ENCODE assay signal across 1 cellular context in the genomic region with DNA sequence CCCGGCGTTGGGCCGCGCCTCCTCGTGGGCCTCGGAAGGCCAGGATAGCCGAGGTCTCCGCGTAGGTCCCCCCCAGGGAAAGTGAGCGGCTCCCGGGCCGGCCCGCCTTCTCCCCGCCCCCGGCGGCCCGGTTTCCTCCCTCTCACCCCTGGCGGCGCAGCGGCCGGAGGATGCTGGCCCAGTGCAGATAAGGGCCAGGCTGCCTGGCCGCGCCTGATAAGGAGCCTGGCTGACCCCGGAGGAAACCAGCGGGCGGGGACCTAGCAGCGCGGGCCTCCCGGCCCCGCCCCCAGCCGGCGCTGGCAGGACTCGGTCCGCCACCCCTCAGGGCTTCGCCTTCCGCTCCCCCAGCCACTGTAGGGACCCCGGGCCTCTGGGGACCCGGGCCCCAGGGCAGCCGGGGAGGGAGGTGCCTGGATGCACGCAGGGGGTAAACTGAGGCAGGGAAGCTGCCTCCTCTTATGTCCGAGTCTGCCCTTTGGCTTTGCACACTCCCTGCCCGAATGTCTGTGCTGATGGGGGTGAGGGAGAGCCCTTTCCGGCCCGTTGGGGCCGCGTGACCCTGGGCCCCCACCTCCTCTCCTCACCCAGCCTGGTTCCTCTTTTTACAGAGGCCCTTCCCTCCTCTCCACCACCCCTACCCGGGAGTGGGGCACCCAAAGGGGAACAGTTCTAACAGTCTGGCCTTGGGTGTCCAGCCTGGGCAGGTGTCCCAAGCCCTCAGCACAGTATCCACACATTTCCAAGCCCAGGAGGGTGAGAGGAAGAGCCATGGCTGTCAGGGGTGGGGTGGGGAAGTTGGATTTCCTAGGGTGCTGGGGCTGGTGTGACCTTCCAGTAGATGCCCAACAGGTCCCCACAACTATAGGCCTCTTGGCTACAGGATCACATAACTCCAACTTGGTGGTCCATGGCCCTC.
TF ChIP-seq lines count a peak whose summit lies in the region.

A gene (minus strand): TSS at position 193 of the 919 bp plus-strand sequence. CDS start 1,687 bp downstream, outside the sequence.

TF ChIP-seq in GM23338, 12 proteins besides CTCF, POLR2A, EP300 and RAD21 (continued from another document):
- TF ChIP-seq, protein P1, sequence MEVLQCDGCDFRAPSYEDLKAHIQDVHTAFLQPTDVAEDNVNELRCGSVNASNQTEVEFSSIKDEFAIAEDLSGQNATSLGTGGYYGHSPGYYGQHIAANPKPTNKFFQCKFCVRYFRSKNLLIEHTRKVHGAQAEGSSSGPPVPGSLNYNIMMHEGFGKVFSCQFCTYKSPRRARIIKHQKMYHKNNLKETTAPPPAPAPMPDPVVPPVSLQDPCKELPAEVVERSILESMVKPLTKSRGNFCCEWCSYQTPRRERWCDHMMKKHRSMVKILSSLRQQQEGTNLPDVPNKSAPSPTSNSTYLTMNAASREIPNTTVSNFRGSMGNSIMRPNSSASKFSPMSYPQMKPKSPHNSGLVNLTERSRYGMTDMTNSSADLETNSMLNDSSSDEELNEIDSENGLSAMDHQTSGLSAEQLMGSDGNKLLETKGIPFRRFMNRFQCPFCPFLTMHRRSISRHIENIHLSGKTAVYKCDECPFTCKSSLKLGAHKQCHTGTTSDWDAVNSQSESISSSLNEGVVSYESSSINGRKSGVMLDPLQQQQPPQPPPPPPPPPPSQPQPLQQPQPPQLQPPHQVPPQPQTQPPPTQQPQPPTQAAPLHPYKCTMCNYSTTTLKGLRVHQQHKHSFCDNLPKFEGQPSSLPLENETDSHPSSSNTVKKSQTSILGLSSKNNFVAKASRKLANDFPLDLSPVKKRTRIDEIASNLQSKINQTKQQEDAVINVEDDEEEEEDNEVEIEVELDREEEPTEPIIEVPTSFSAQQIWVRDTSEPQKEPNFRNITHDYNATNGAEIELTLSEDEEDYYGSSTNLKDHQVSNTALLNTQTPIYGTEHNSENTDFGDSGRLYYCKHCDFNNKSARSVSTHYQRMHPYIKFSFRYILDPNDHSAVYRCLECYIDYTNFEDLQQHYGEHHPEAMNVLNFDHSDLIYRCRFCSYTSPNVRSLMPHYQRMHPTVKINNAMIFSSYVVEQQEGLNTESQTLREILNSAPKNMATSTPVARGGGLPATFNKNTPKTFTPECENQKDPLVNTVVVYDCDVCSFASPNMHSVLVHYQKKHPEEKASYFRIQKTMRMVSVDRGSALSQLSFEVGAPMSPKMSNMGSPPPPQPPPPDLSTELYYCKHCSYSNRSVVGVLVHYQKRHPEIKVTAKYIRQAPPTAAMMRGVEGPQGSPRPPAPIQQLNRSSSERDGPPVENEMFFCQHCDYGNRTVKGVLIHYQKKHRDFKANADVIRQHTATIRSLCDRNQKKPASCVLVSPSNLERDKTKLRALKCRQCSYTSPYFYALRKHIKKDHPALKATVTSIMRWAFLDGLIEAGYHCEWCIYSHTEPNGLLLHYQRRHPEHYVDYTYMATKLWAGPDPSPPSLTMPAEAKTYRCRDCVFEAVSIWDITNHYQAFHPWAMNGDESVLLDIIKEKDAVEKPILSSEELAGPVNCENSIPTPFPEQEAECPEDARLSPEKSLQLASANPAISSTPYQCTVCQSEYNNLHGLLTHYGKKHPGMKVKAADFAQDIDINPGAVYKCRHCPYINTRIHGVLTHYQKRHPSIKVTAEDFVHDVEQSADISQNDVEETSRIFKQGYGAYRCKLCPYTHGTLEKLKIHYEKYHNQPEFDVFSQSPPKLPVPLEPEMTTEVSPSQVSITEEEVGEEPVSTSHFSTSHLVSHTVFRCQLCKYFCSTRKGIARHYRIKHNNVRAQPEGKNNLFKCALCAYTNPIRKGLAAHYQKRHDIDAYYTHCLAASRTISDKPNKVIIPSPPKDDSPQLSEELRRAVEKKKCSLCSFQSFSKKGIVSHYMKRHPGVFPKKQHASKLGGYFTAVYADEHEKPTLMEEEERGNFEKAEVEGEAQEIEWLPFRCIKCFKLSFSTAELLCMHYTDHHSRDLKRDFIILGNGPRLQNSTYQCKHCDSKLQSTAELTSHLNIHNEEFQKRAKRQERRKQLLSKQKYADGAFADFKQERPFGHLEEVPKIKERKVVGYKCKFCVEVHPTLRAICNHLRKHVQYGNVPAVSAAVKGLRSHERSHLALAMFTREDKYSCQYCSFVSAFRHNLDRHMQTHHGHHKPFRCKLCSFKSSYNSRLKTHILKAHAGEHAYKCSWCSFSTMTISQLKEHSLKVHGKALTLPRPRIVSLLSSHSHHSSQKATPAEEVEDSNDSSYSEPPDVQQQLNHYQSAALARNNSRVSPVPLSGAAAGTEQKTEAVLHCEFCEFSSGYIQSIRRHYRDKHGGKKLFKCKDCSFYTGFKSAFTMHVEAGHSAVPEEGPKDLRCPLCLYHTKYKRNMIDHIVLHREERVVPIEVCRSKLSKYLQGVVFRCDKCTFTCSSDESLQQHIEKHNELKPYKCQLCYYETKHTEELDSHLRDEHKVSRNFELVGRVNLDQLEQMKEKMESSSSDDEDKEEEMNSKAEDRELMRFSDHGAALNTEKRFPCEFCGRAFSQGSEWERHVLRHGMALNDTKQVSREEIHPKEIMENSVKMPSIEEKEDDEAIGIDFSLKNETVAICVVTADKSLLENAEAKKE (CRISPR knock-in tag; IDR thresholded peaks at IDR 0.05) = no peak
- TF ChIP-seq EZH2phosphoT487 (IDR thresholded peaks at IDR 0.05; ENCODE audit: unreplicated experiment) = no peak
- no peak for TF ChIP-seq EZH2 (IDR thresholded peaks at IDR 0.05; ENCODE audit: low read depth, unreplicated experiment)
- TF ChIP-seq, protein P2, sequence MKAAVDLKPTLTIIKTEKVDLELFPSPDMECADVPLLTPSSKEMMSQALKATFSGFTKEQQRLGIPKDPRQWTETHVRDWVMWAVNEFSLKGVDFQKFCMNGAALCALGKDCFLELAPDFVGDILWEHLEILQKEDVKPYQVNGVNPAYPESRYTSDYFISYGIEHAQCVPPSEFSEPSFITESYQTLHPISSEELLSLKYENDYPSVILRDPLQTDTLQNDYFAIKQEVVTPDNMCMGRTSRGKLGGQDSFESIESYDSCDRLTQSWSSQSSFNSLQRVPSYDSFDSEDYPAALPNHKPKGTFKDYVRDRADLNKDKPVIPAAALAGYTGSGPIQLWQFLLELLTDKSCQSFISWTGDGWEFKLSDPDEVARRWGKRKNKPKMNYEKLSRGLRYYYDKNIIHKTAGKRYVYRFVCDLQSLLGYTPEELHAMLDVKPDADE (IDR thresholded peaks at IDR 0.05) = no peak
- no peak for TF ChIP-seq JUNB (IDR thresholded peaks at IDR 0.05; ENCODE audit: unreplicated experiment)
- TF ChIP-seq ZNF331 (CRISPR knock-in tag; IDR thresholded peaks at IDR 0.05; ENCODE audit: low read depth) = no peak
